ENCODE assay signal across 25 cellular contexts in genomic region chr5:58932057-58932594, GRCh38.
"Had no signal": no experiment of that assay in that cellular context is flagged by ENCODE, and none has a peak within 500 bp of the region (broad histone marks: within the 10 kb centered on the region; RNA-seq: fewer than 3 reads in every experiment).

No MANE protein-coding gene starts in this region.

- H3K27me3 Mint-ChIP-seq: activated CD4-positive, alpha-beta T cell treated with anti-CD3 and anti-CD28 coated beads, Interleukin-2, amount 10 ng/mL, durations not matched to agents 7 days and 5 days had no signal

- H3K4me3 ChIP-seq: adrenal gland, colonic mucosa, MG63, SJCRH30 had no signal

- DNase-seq: activated CD4-positive, alpha-beta memory T cell treated with anti-CD3 and anti-CD28 coated beads for 36 hours; activated CD4-positive, alpha-beta T cell treated with anti-CD3 and anti-CD28 coated beads, Interleukin-2, amount 10 ng/mL, durations not matched to agents 7 days and 5 days; activated CD4-positive, CD25-positive, alpha-beta regulatory T cell; activated CD8-positive, alpha-beta memory T cell treated with anti-CD3 and anti-CD28 coated beads for 24 hours; activated effector memory CD4-positive, alpha-beta T cell treated with anti-CD3 and anti-CD28 coated beads, Interleukin-2, amount 50 U/mL, for 16 hours; activated naive CD4-positive, alpha-beta T cell treated with Interleukin-2 at 50 U/mL for 16 hours; activated naive CD8-positive, alpha-beta T cell treated with anti-CD3 and anti-CD28 coated beads, Interleukin-2, amount 10 ng/mL, durations not matched to agents 7 days and 5 days; activated T-cell treated with anti-CD3 and anti-CD28 coated beads, Interleukin-2, amount 50 U/mL, for 4 hours; adrenal gland; anterior cingulate cortex; colonic mucosa; MG63; MV-4-11; NCI-H1105; NCI-H1436; NCI-H187 treated with DMSO at 0.1 percent for 48 hours; NCI-H2081 treated with DMSO at 0.1 percent for 48 hours; NCI-H2171; NCI-H226; NCI-H524; NCI-H82; SJCRH30; SK-N-SH; T-helper 1 cell had no signal

- H3K27ac Mint-ChIP-seq: activated CD4-positive, alpha-beta memory T cell treated with anti-CD3 and anti-CD28 coated beads for 36 hours; activated CD4-positive, alpha-beta T cell treated with anti-CD3 and anti-CD28 coated beads, Interleukin-2, amount 10 ng/mL, durations not matched to agents 7 days and 5 days; activated naive CD8-positive, alpha-beta T cell treated with anti-CD3 and anti-CD28 coated beads, Interleukin-2, amount 10 ng/mL, durations not matched to agents 7 days and 5 days had no signal

- H3K36me3 Mint-ChIP-seq: activated CD4-positive, alpha-beta memory T cell treated with anti-CD3 and anti-CD28 coated beads for 36 hours; activated naive CD8-positive, alpha-beta T cell treated with anti-CD3 and anti-CD28 coated beads, Interleukin-2, amount 10 ng/mL, durations not matched to agents 7 days and 5 days had no signal

- H3K9me3 ChIP-seq: adrenal gland, colonic mucosa, MG63, SJCRH30, SK-N-SH had no signal

- H3K9me3 Mint-ChIP-seq: activated CD4-positive, alpha-beta memory T cell treated with anti-CD3 and anti-CD28 coated beads for 36 hours; activated naive CD8-positive, alpha-beta T cell treated with anti-CD3 and anti-CD28 coated beads, Interleukin-2, amount 10 ng/mL, durations not matched to agents 7 days and 5 days; activated T-cell treated with anti-CD3 and anti-CD28 coated beads, Interleukin-2, amount 50 U/mL, for 4 hours had no signal

- H3K27me3 ChIP-seq: adrenal gland, colonic mucosa, MG63, SJCRH30 had no signal

- H3K27ac ChIP-seq: adrenal gland, colonic mucosa, SJCRH30, VCaP had no signal

- H3K36me3 ChIP-seq: adrenal gland, colonic mucosa, MG63, SJCRH30 had no signal

- H3K4me3 Mint-ChIP-seq: activated CD4-positive, alpha-beta memory T cell treated with anti-CD3 and anti-CD28 coated beads for 36 hours; activated CD4-positive, alpha-beta T cell treated with anti-CD3 and anti-CD28 coated beads, Interleukin-2, amount 10 ng/mL, durations not matched to agents 7 days and 5 days; activated naive CD8-positive, alpha-beta T cell treated with anti-CD3 and anti-CD28 coated beads, Interleukin-2, amount 10 ng/mL, durations not matched to agents 7 days and 5 days; activated T-cell treated with anti-CD3 and anti-CD28 coated beads, Interleukin-2, amount 50 U/mL, for 4 hours had no signal

- H3K4me1 ChIP-seq: adrenal gland, colonic mucosa, SJCRH30 had no signal
